In the genomic region with DNA sequence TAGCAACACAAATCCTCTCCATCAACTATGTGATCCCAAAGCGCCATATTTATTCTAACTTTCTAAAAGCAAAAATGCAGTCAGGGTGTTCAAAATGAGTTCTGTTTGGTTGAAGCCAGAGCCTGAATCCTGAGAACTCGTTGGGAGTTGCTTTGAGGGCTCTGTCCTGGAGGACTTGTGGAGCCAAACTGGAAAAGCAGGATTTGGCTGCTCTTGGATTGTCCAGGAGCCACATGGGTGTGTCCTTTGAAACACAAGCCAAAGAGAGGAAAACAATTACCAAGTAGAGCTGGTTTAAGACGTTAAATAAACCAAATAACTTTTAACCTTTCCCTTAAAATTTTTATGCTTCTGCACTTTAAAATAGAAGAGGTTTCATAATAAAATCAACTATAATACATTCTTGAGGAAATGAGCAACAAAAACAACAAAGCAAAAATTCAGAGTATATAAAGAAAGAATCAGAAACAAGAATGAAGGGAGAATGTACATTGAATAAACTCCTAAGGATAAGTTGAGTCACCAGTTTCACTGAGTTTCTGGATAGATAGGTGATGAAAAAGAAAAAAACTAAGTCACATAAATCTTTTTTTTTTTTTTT, we compare ENCODE assay signal across 17 cellular contexts. TPM values are rescaled to one million over a fixed set of nuclear protein-coding genes. Genes with fewer than 3 reads are reported as not detected.
DNase-seq lines count a peak whose midpoint lies in the region; ATAC-seq, FAIRE-seq and TF ChIP-seq lines count a peak whose summit lies in the region.
"Had no signal": no experiment of that assay in that cellular context is flagged by ENCODE, and none has a peak within 500 bp of the region (broad histone marks: within the 10 kb centered on the region; RNA-seq: fewer than 3 reads in every experiment).

No MANE protein-coding gene starts in this region.

- 29 to 30% methylated on average over 3 of the region's 3 CpGs for WGBS in aorta, 2 donors

- no peaks in the 10 kb centered on the region for H3K9me3 ChIP-seq in breast epithelium
- H3K9me3 ChIP-seq in left lung, result no peaks in the 10 kb centered on the region
- H3K9me3 ChIP-seq in aorta (ENCODE audit: control insufficient read depth, low read length), result no peaks in the 10 kb centered on the region
- H3K9me3 ChIP-seq: right atrium auricular region, testis had no signal

- no peak for TF ChIP-seq CTCF in breast epithelium (IDR thresholded peaks at IDR 0.05)
- TF ChIP-seq CTCF in left lung (IDR thresholded peaks at IDR 0.05), result no peak

- H3K4me1 ChIP-seq in breast epithelium, result no peaks in the 10 kb centered on the region
- no peaks in the 10 kb centered on the region for H3K4me1 ChIP-seq in left lung
- peaks cover 5 to 7% of the 10 kb centered on the region in 2 donors for H3K4me1 ChIP-seq in aorta (ENCODE audit: control insufficient read depth in 1 of 2, insufficient read depth in 2 of 2, low read length in 2 of 2)
- H3K4me1 ChIP-seq: right atrium auricular region, testis had no signal

- H3K4me3 ChIP-seq in breast epithelium (no peak overlapping the region), left lung (no peak overlapping the region), aorta (ENCODE audit: low read length in 2 of 2) (no peak overlapping the region)
- H3K4me3 ChIP-seq: GM12878, right atrium auricular region, testis had no signal

- no peak for FAIRE-seq in H54 (lab: Jason Lieb, UNC)
- FAIRE-seq: GM12878, GM19239 had no signal

- H3K27ac ChIP-seq in breast epithelium (peak overlapping the region in 1 of 2 donors; percentile 4), left lung (no peak overlapping the region), aorta (ENCODE audit: low read depth in 1 of 2, low read length in 2 of 2) (peak overlapping the region; percentile 74 to 82)
- H3K27ac ChIP-seq: right atrium auricular region, testis had no signal

- H3K27me3 ChIP-seq in breast epithelium (no peaks in the 10 kb centered on the region), left lung (no peaks in the 10 kb centered on the region), aorta (ENCODE audit: control insufficient read depth in 1 of 2, insufficient read depth in 2 of 2, low read length in 1 of 2) (no peaks in the 10 kb centered on the region)
- H3K27me3 ChIP-seq: right atrium auricular region, testis had no signal

- no peak for TF ChIP-seq POLR2A in breast epithelium (IDR thresholded peaks at IDR 0.05)
- TF ChIP-seq POLR2A in H54 (IDR thresholded peaks at IDR 0.05; ENCODE audit: low read depth, low read length), result no peak

- intact Hi-C loops in breast epithelium (cut with DNase I; ENCODE audit: low total_unique reads), result no loop called here
- intact Hi-C loops in left lung (cut with DNase I), result no loop called here
- intact Hi-C loops in aorta (cut with DNase I), result loop anchor here in 1 of 2 donors (10.0 kb wide), 1 partner anchor 488 kb away; no protein-coding TSS in a partner anchor

- H3K36me3 ChIP-seq in breast epithelium (no peaks in the 10 kb centered on the region), left lung (no peaks in the 10 kb centered on the region), aorta (ENCODE audit: control insufficient read depth in 1 of 2, insufficient read depth in 2 of 2, low read length in 1 of 2) (peaks cover 0 to 2% of the 10 kb centered on the region in 2 donors)
- H3K36me3 ChIP-seq: right atrium auricular region had no signal

- CTCF ChIA-PET in HEK293T (lab: Yijun Ruan, JAX), result no interaction called here

- peak; percentile 32 to 64 for DNase-seq in NCI-H526 (lab: John Stamatoyannopoulos, UW)
- DNase-seq in NCI-H526 treated with DMSO at 0.1 percent for 48 hours (lab: John Stamatoyannopoulos, UW), result no peak
- DNase-seq in breast epithelium (ENCODE audit: low spot score in 2 of 2), result peak; percentile 61 to 73
- peak in 1 of 2 donors; percentile 55 for DNase-seq in left lung
- DNase-seq in aorta, result peak in 1 of 2 donors; percentile 55
- DNase-seq in HEK293T (ENCODE audit: extremely low spot score), result no peak
- DNase-seq in H54 (ENCODE audit: insufficient read length, low spot score), result no peak
- DNase-seq: ACHN; activated CD8-positive, alpha-beta T cell treated with anti-CD3 and anti-CD28 coated beads for 36 hours; DMS79; NCI-H1694 treated with DMSO at 0.1 percent for 48 hours; testis had no signal

- POLR2A ChIA-PET in HEK293T (lab: Yijun Ruan, JAX), result no interaction called here

- peak; percentile 93 for ATAC-seq in left lung
- ATAC-seq in aorta (ENCODE audit: low FRiP score), result peak; percentile 69
- no peak for ATAC-seq in HG03095 (IDR thresholded peaks at IDR 0.05; ENCODE audit: unreplicated experiment)
- ATAC-seq: activated CD8-positive, alpha-beta T cell treated with anti-CD3 and anti-CD28 coated beads for 36 hours; GM12878 had no signal

TF ChIP-seq in HEK293T, 16 proteins besides CTCF, POLR2A, EP300 and RAD21:
- TF ChIP-seq SUZ12 (IDR thresholded peaks at IDR 0.05) (no peak), NFRKB (IDR thresholded peaks at IDR 0.05) (no peak), SP1 (IDR thresholded peaks at IDR 0.05) (no peak), FOXK2 (IDR thresholded peaks at IDR 0.05) (no peak), CTBP1 (IDR thresholded peaks at IDR 0.05; ENCODE audit: borderline replicate concordance) (no peak), ELF4 (IDR thresholded peaks at IDR 0.05) (no peak), ZNF384 (IDR thresholded peaks at IDR 0.05) (no peak), L3MBTL2 (conservative IDR thresholded peaks at IDR 0.05) (no peak), FOXM1 (IDR thresholded peaks at IDR 0.05; ENCODE audit: borderline replicate concordance) (no peak), FOXA1 (IDR thresholded peaks at IDR 0.05) (no peak), LEF1 (IDR thresholded peaks at IDR 0.05; ENCODE audit: borderline replicate concordance) (no peak), ARNT (IDR thresholded peaks at IDR 0.05) (no peak), TARDBP (IDR thresholded peaks at IDR 0.05) (no peak), HDGF (IDR thresholded peaks at IDR 0.05; ENCODE audit: borderline replicate concordance) (no peak), BHLHE40 (IDR thresholded peaks at IDR 0.05; ENCODE audit: borderline replicate concordance) (no peak)
- TF ChIP-seq, protein P1, sequence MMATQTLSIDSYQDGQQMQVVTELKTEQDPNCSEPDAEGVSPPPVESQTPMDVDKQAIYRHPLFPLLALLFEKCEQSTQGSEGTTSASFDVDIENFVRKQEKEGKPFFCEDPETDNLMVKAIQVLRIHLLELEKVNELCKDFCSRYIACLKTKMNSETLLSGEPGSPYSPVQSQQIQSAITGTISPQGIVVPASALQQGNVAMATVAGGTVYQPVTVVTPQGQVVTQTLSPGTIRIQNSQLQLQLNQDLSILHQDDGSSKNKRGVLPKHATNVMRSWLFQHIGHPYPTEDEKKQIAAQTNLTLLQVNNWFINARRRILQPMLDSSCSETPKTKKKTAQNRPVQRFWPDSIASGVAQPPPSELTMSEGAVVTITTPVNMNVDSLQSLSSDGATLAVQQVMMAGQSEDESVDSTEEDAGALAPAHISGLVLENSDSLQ (IDR thresholded peaks at IDR 0.05), result no peak

RNA-seq across cellular contexts. Expression of a gene that starts 13.5 kb away (rescaled TPM):
- total RNA-seq in breast epithelium (1 to 10 TPM in 2 of 3 donors, not detected in 1; 5.2 to 9.4 TPM), left lung (not detected), aorta (10 to 100 TPM; 39.5 to 49.5 TPM)
- polyA plus RNA-seq in aorta, result 100 to 1,000 TPM in 1 of 2 donors, 10 to 100 TPM in 1; 23.1 to 118 TPM
- total RNA-seq: activated CD8-positive, alpha-beta T cell treated with anti-CD3 and anti-CD28 coated beads for 36 hours; fibroblast of lung; GM12878 had no signal
- polyA plus RNA-seq: fibroblast of lung, GM12878 had no signal

RNA-seq across cellular contexts. Expression of a gene that starts 14.3 kb away (rescaled TPM):
- not detected for total RNA-seq in breast epithelium
- 100 to 1,000 TPM in 1 of 2 donors, 10 to 100 TPM in 1; 76.6 to 108 TPM for total RNA-seq in left lung
- not detected for total RNA-seq in aorta
- 1 to 10 TPM in 1 of 2 donors, under 1 TPM in 1; 0.43 to 2.0 TPM for polyA plus RNA-seq in aorta
- total RNA-seq: activated CD8-positive, alpha-beta T cell treated with anti-CD3 and anti-CD28 coated beads for 36 hours; fibroblast of lung; GM12878; right atrium auricular region; testis had no signal
- polyA plus RNA-seq: fibroblast of lung had no signal

Comparison
In these comparisons a context has a peak if more than half of its experiments do, and no peak if none do; other contexts are left out.
1. DNase-seq: peak in NCI-H526 (2 of 2) and breast epithelium (2 of 2); none in NCI-H526 treated with DMSO at 0.1 percent for 48 hours (single experiment), HEK293T (single experiment) and H54 (single experiment).
2. H3K27ac ChIP-seq: peak in aorta (2 of 2); none in left lung (0 of 2).
3. RNA of a gene that starts 14.3 kb away (total RNA-seq): 76.6 to 108 TPM in left lung; not detected in aorta and not detected in breast epithelium; every median in the first group is over 10 times any median in the second.